35 cellular contexts compared by ENCODE assay signal in genomic region chr4:14653338-14653737, GRCh38.
"Had no signal": no experiment of that assay in that cellular context is flagged by ENCODE, and none has a peak within 500 bp of the region (broad histone marks: within the 10 kb centered on the region; RNA-seq: fewer than 3 reads in every experiment).

No MANE protein-coding gene starts in this region.

- H3K36me3 Mint-ChIP-seq: activated CD4-positive, alpha-beta memory T cell treated with anti-CD3 and anti-CD28 coated beads for 36 hours; activated naive CD4-positive, alpha-beta T cell treated with anti-CD3 and anti-CD28 coated beads, Interleukin-2, amount 50 U/mL, for 72 hours; activated naive CD8-positive, alpha-beta T cell treated with anti-CD3 and anti-CD28 coated beads for 36 hours had no signal

- H3K27me3 Mint-ChIP-seq: activated B cell treated with CpG ODN at 0.5 μM for 24 hours; activated CD4-positive, alpha-beta T cell treated with anti-CD3 and anti-CD28 coated beads, Interleukin-2, amount 10 ng/mL, durations not matched to agents 24 days and 14 days; activated T-helper 17 cell treated with anti-CD3 and anti-CD28 coated beads, Interleukin-2, amount 50 U/mL, for 72 hours had no signal

- H3K27ac ChIP-seq: adrenal gland, body of pancreas, brain microvascular endothelial cell, cardiac muscle cell, VCaP had no signal

- H3K4me3 ChIP-seq: adrenal gland, body of pancreas, cardiac muscle cell had no signal

- H3K4me1 ChIP-seq: adrenal gland, body of pancreas had no signal

- H3K9me3 ChIP-seq: adrenal gland, body of pancreas had no signal

- H3K4me1 Mint-ChIP-seq: activated B cell treated with CpG ODN at 0.5 μM for 24 hours; activated CD4-positive, alpha-beta T cell treated with anti-CD3 and anti-CD28 coated beads, Interleukin-2, amount 10 ng/mL, durations not matched to agents 24 days and 14 days; activated naive CD8-positive, alpha-beta T cell treated with anti-CD3 and anti-CD28 coated beads for 36 hours; activated T-helper 17 cell treated with anti-CD3 and anti-CD28 coated beads, Interleukin-2, amount 50 U/mL, for 72 hours had no signal

- DNase-seq: activated B cell treated with CpG ODN at 0.5 μM for 24 hours; activated CD4-positive, alpha-beta memory T cell treated with anti-CD3 and anti-CD28 coated beads for 36 hours; activated CD4-positive, alpha-beta T cell treated with anti-CD3 and anti-CD28 coated beads for 4 hours; activated CD4-positive, alpha-beta T cell treated with anti-CD3 and anti-CD28 coated beads, Interleukin-2, amount 10 ng/mL, durations not matched to agents 24 days and 14 days; activated CD4-positive, alpha-beta T cell treated with anti-CD3 and anti-CD28 coated beads, Interleukin-2, amount 50 U/mL, for 1 hour; activated CD4-positive, alpha-beta T cell treated with anti-CD3 and anti-CD28 coated beads, Interleukin-2, amount 50 U/mL, for 4 hours; activated CD4-positive, CD25-positive, alpha-beta regulatory T cell treated with anti-CD3 and anti-CD28 coated beads, Interleukin-2, amount 50 U/mL, for 72 hours; activated CD8-positive, alpha-beta memory T cell treated with anti-CD3 and anti-CD28 coated beads, Interleukin-2, amount 50 U/mL, for 4 hours; activated CD8-positive, alpha-beta T cell treated with anti-CD3 and anti-CD28 coated beads for 36 hours; activated effector memory CD4-positive, alpha-beta T cell treated with anti-CD3 and anti-CD28 coated beads, Interleukin-2, amount 50 U/mL, for 16 hours; activated gamma-delta T cell treated with Interleukin-2 at 50 U/mL for 16 hours; activated naive CD4-positive, alpha-beta T cell; activated naive CD4-positive, alpha-beta T cell treated with anti-CD3 and anti-CD28 coated beads for 36 hours; activated naive CD4-positive, alpha-beta T cell treated with anti-CD3 and anti-CD28 coated beads, Interleukin-2, amount 50 U/mL, for 16 hours; activated naive CD8-positive, alpha-beta T cell treated with anti-CD3 and anti-CD28 coated beads for 36 hours; activated T-cell treated with anti-CD3 and anti-CD28 coated beads for 4 hours; activated T-cell treated with anti-CD3 and anti-CD28 coated beads, Interleukin-2, amount 50 U/mL, for 1 hour; activated T-cell treated with anti-CD3 and anti-CD28 coated beads, Interleukin-2, amount 50 U/mL, for 4 hours; activated T-cell treated with anti-CD3 and anti-CD28 coated beads, Interleukin-2, amount 50 U/mL, for 72 hours; amniotic stem cell; aorta; body of pancreas; brain microvascular endothelial cell; central memory CD4-positive, alpha-beta T cell; T-helper 1 cell; T-helper 2 cell; T-helper 9 cell had no signal

- H3K9me3 Mint-ChIP-seq: activated naive CD4-positive, alpha-beta T cell treated with anti-CD3 and anti-CD28 coated beads for 36 hours had no signal

- H3K4me3 Mint-ChIP-seq: activated B cell treated with CpG ODN at 0.5 μM for 24 hours; activated CD4-positive, alpha-beta memory T cell treated with anti-CD3 and anti-CD28 coated beads for 36 hours; activated CD4-positive, alpha-beta T cell treated with anti-CD3 and anti-CD28 coated beads, Interleukin-2, amount 10 ng/mL, durations not matched to agents 24 days and 14 days; activated CD8-positive, alpha-beta T cell treated with anti-CD3 and anti-CD28 coated beads for 36 hours; activated naive CD4-positive, alpha-beta T cell treated with anti-CD3 and anti-CD28 coated beads for 36 hours; activated naive CD8-positive, alpha-beta T cell treated with anti-CD3 and anti-CD28 coated beads for 36 hours; activated T-cell treated with anti-CD3 and anti-CD28 coated beads, Interleukin-2, amount 50 U/mL, for 4 hours; activated T-cell treated with anti-CD3 and anti-CD28 coated beads, Interleukin-2, amount 50 U/mL, for 72 hours; activated T-helper 1 cell treated with anti-CD3 and anti-CD28 coated beads, Interleukin-12 subunit alpha, Interleukin-12 subunit beta, Interleukin-2, Interleukin-4 antibody, amounts not matched to agents 30 ng/mL and 10 ng/mL and 1 ng/mL, durations not matched to agents 14 hours and 24 hours and 36 hours; activated T-helper 17 cell treated with anti-CD3 and anti-CD28 coated beads, Interleukin-2, amount 50 U/mL, for 72 hours; T-helper 1 cell treated with Interleukin-12 subunit alpha and Interleukin-12 subunit beta and Interleukin-4 antibody, amounts not matched to agents 30 μg/mL and 1 μg/mL, for 36 hours; T-helper 2 cell treated with Interferon-gamma antibody and Interleukin-4, amounts not matched to agents 5 μg/mL and 100 μg/mL, for 36 hours had no signal

- H3K27ac Mint-ChIP-seq: activated B cell treated with CpG ODN at 0.5 μM for 24 hours; activated CD4-positive, alpha-beta memory T cell treated with anti-CD3 and anti-CD28 coated beads for 36 hours; activated CD4-positive, alpha-beta T cell treated with anti-CD3 and anti-CD28 coated beads, Interleukin-2, amount 10 ng/mL, durations not matched to agents 24 days and 14 days; activated CD8-positive, alpha-beta T cell treated with anti-CD3 and anti-CD28 coated beads for 36 hours; activated naive CD4-positive, alpha-beta T cell treated with anti-CD3 and anti-CD28 coated beads for 36 hours; activated naive CD4-positive, alpha-beta T cell treated with anti-CD3 and anti-CD28 coated beads, Interleukin-2, amount 50 U/mL, for 72 hours; activated naive CD8-positive, alpha-beta T cell treated with anti-CD3 and anti-CD28 coated beads for 36 hours; activated T-cell treated with anti-CD3 and anti-CD28 coated beads, Interleukin-2, amount 50 U/mL, for 72 hours; activated T-helper 1 cell treated with anti-CD3 and anti-CD28 coated beads, Interleukin-12 subunit alpha, Interleukin-12 subunit beta, Interleukin-2, Interleukin-4 antibody, amounts not matched to agents 30 ng/mL and 10 ng/mL and 1 ng/mL, durations not matched to agents 14 hours and 24 hours and 36 hours; activated T-helper 17 cell treated with anti-CD3 and anti-CD28 coated beads, Interleukin-2, amount 50 U/mL, for 72 hours; T-helper 1 cell treated with Interleukin-12 subunit alpha and Interleukin-12 subunit beta and Interleukin-4 antibody, amounts not matched to agents 30 μg/mL and 1 μg/mL, for 36 hours; T-helper 2 cell treated with Interferon-gamma antibody and Interleukin-4, amounts not matched to agents 5 μg/mL and 100 μg/mL, for 36 hours had no signal

- H3K36me3 ChIP-seq: adrenal gland, brain microvascular endothelial cell, cardiac muscle cell had no signal

- H3K27me3 ChIP-seq: adrenal gland, body of pancreas, brain microvascular endothelial cell, cardiac muscle cell had no signal

- ATAC-seq: activated CD8-positive, alpha-beta T cell treated with anti-CD3 and anti-CD28 coated beads for 36 hours; activated naive CD4-positive, alpha-beta T cell treated with anti-CD3 and anti-CD28 coated beads, Interleukin-2, amount 50 U/mL, for 72 hours; activated T-cell treated with anti-CD3 and anti-CD28 coated beads, Interleukin-2, amount 50 U/mL, for 4 hours; activated T-cell treated with anti-CD3 and anti-CD28 coated beads, Interleukin-2, amount 50 U/mL, for 72 hours; activated T-helper 17 cell treated with anti-CD3 and anti-CD28 coated beads, Interleukin-2, amount 50 U/mL, for 72 hours; body of pancreas had no signal
